In the genomic region with DNA sequence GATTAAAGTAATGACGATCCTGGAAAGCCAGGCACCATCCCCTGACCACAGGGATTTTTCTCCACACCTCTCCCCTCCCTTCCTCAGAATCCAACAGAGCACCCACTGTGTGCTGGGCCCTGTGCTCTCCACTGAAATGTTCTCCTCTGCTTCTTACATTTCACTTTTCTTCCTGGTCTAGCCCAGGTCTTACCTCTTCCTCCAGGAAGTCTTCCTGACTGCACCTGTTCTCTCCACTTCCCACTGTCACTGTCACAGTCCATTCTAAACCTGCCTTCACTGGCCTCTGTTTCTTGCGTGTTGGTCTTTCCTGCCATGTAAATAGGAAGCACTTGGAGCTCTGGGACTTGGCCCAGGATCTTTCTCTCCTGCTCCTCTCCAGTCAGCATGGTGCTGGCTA, we compare ENCODE assay signal across 37 cellular contexts. TPM values are rescaled to one million over a fixed set of nuclear protein-coding genes. Genes with fewer than 3 reads are reported as not detected.
"Had no signal": no experiment of that assay in that cellular context is flagged by ENCODE, and none has a peak within 500 bp of the region (broad histone marks: within the 10 kb centered on the region; RNA-seq: fewer than 3 reads in every experiment).

No MANE protein-coding gene starts in this region.

- H3K27ac ChIP-seq: body of pancreas, colonic mucosa, epithelial cell of prostate, gastroesophageal sphincter, WERI-Rb-1 had no signal

- H3K4me1 Mint-ChIP-seq: activated B cell treated with CpG ODN at 0.5 μM for 24 hours; activated T-helper 17 cell treated with anti-CD3 and anti-CD28 coated beads, Interleukin-2, amount 50 U/mL, for 72 hours; T-cell had no signal

- H3K9me3 Mint-ChIP-seq: activated CD8-positive, alpha-beta T cell treated with anti-CD3 and anti-CD28 coated beads for 36 hours; activated T-cell treated with anti-CD3 and anti-CD28 coated beads, Interleukin-2, amount 50 U/mL, for 4 hours; activated T-helper 17 cell treated with anti-CD3 and anti-CD28 coated beads, Interleukin-2, amount 50 U/mL, for 72 hours; T-helper 1 cell treated with Interleukin-12 subunit alpha and Interleukin-12 subunit beta and Interleukin-4 antibody, amounts not matched to agents 30 μg/mL and 1 μg/mL, for 36 hours had no signal

- FAIRE-seq: endometrium, endothelial cell of umbilical vein had no signal

- H3K27me3 Mint-ChIP-seq: activated CD8-positive, alpha-beta T cell treated with anti-CD3 and anti-CD28 coated beads for 36 hours; activated naive CD8-positive, alpha-beta T cell; activated T-helper 17 cell treated with anti-CD3 and anti-CD28 coated beads, Interleukin-2, amount 50 U/mL, for 72 hours; T-cell had no signal

- H3K4me3 Mint-ChIP-seq: activated B cell treated with CpG ODN at 0.5 μM for 24 hours; activated CD8-positive, alpha-beta T cell treated with anti-CD3 and anti-CD28 coated beads for 36 hours; activated naive CD8-positive, alpha-beta T cell; activated T-cell treated with anti-CD3 and anti-CD28 coated beads, Interleukin-2, amount 50 U/mL, for 4 hours; activated T-helper 17 cell treated with anti-CD3 and anti-CD28 coated beads, Interleukin-2, amount 50 U/mL, for 72 hours; T-cell; T-helper 1 cell treated with Interleukin-12 subunit alpha and Interleukin-12 subunit beta and Interleukin-4 antibody, amounts not matched to agents 30 μg/mL and 1 μg/mL, for 36 hours had no signal

- H3K4me3 ChIP-seq: body of pancreas, colonic mucosa, esophagus squamous epithelium, gastroesophageal sphincter had no signal

- H3K36me3 Mint-ChIP-seq: activated naive CD8-positive, alpha-beta T cell; T-cell had no signal

- H3K27me3 ChIP-seq: body of pancreas, colonic mucosa, esophagus squamous epithelium, gastroesophageal sphincter had no signal

- H3K9me3 ChIP-seq: body of pancreas, colonic mucosa, esophagus squamous epithelium had no signal

- H3K36me3 ChIP-seq: colonic mucosa, esophagus squamous epithelium, gastroesophageal sphincter, WERI-Rb-1 had no signal

- H3K4me1 ChIP-seq: body of pancreas, colonic mucosa, gastroesophageal sphincter had no signal

- H3K27ac Mint-ChIP-seq: activated B cell treated with CpG ODN at 0.5 μM for 24 hours; activated CD8-positive, alpha-beta T cell treated with anti-CD3 and anti-CD28 coated beads for 36 hours; activated naive CD8-positive, alpha-beta T cell; activated T-helper 17 cell treated with anti-CD3 and anti-CD28 coated beads, Interleukin-2, amount 50 U/mL, for 72 hours; T-cell; T-helper 1 cell treated with Interleukin-12 subunit alpha and Interleukin-12 subunit beta and Interleukin-4 antibody, amounts not matched to agents 30 μg/mL and 1 μg/mL, for 36 hours had no signal

- ATAC-seq: activated CD4-positive, CD25-positive, alpha-beta regulatory T cell treated with anti-CD3 and anti-CD28 coated beads, Interleukin-2, amount 50 U/mL, for 24 hours; activated CD8-positive, alpha-beta T cell treated with anti-CD3 and anti-CD28 coated beads for 36 hours; activated T-cell treated with anti-CD3 and anti-CD28 coated beads, Interleukin-2, amount 50 U/mL, for 4 hours; activated T-helper 17 cell treated with anti-CD3 and anti-CD28 coated beads, Interleukin-2, amount 50 U/mL, for 72 hours; body of pancreas; gastroesophageal sphincter; T-cell had no signal

- DNase-seq: activated B cell treated with CpG ODN at 0.5 μM for 24 hours; activated CD4-positive, alpha-beta T cell treated with anti-CD3 and anti-CD28 coated beads for 48 hours; activated CD4-positive, alpha-beta T cell treated with anti-CD3 and anti-CD28 coated beads, Interleukin-2, amount 50 U/mL, for 1 hour; activated CD4-positive, alpha-beta T cell treated with anti-CD3 and anti-CD28 coated beads, Interleukin-2, amount 50 U/mL, for 48 hours; activated CD8-positive, alpha-beta memory T cell treated with anti-CD3 and anti-CD28 coated beads for 24 hours; activated CD8-positive, alpha-beta T cell treated with anti-CD3 and anti-CD28 coated beads for 36 hours; activated effector memory CD4-positive, alpha-beta T cell treated with Interleukin-2 at 50 U/mL for 16 hours; activated gamma-delta T cell treated with Interleukin-2 at 50 U/mL for 16 hours; activated naive CD4-positive, alpha-beta T cell treated with anti-CD3 and anti-CD28 coated beads, Interleukin-2, amount 50 U/mL, for 16 hours; activated naive CD4-positive, alpha-beta T cell treated with Interleukin-2 at 50 U/mL for 16 hours; activated T-cell treated with anti-CD3 and anti-CD28 coated beads, Interleukin-2, amount 50 U/mL, for 4 hours; amygdala; body of pancreas; caudate nucleus; colonic mucosa; effector CD8-positive, alpha-beta T cell; esophagus squamous epithelium; foreskin melanocyte; T-cell; T1000; WERI-Rb-1 had no signal

RNA-seq across cellular contexts. Expression of a gene that starts 7.4 kb away (rescaled TPM):
- total RNA-seq: activated B cell treated with CpG ODN at 0.5 μM for 24 hours; T-helper 2 cell treated with Interferon-gamma antibody and Interleukin-4, amounts not matched to agents 100 ng/mL and 5 ng/mL, for 36 hours had no signal

RNA-seq across cellular contexts. Expression of a gene that starts 12.0 kb away (rescaled TPM):
- total RNA-seq: activated B cell treated with CpG ODN at 0.5 μM for 24 hours; activated CD8-positive, alpha-beta T cell treated with anti-CD3 and anti-CD28 coated beads for 36 hours; activated T-cell treated with anti-CD3 and anti-CD28 coated beads, Interleukin-2, amount 50 U/mL, for 4 hours; activated T-helper 17 cell treated with anti-CD3 and anti-CD28 coated beads, Interleukin-2, amount 50 U/mL, for 72 hours; aorta; body of pancreas; colonic mucosa; dermis microvascular lymphatic vessel endothelial cell; endothelial cell of umbilical vein; esophagus squamous epithelium; fibroblast of lung; fibroblast of villous mesenchyme; gastroesophageal sphincter; glomerular endothelial cell; T-cell; T-helper 2 cell treated with Interferon-gamma antibody and Interleukin-4, amounts not matched to agents 100 ng/mL and 5 ng/mL, for 36 hours had no signal
- polyA plus RNA-seq: adipose tissue, aorta, endothelial cell of umbilical vein, esophagus, fibroblast of lung had no signal
